21 cellular contexts compared by ENCODE assay signal in genomic region chr1:238384381-238384780, GRCh38.
"Had no signal": no experiment of that assay in that cellular context is flagged by ENCODE, and none has a peak within 500 bp of the region (broad histone marks: within the 10 kb centered on the region; RNA-seq: fewer than 3 reads in every experiment).

No MANE protein-coding gene starts in this region.

- H3K36me3 Mint-ChIP-seq: activated CD4-positive, alpha-beta memory T cell treated with anti-CD3 and anti-CD28 coated beads for 36 hours; activated naive CD8-positive, alpha-beta T cell treated with anti-CD3 and anti-CD28 coated beads, Interleukin-2, amount 10 ng/mL, durations not matched to agents 7 days and 5 days; naive thymus-derived CD4-positive, alpha-beta T cell; type B pancreatic cell had no signal

- H3K27ac ChIP-seq: lower lobe of right lung, thoracic aorta had no signal

- H3K9me3 Mint-ChIP-seq: neural crest cell, type B pancreatic cell had no signal

- H3K4me3 ChIP-seq: lower lobe of right lung, thoracic aorta had no signal

- H3K4me1 ChIP-seq: lower lobe of right lung had no signal

- DNase-seq: activated CD4-positive, alpha-beta memory T cell treated with anti-CD3 and anti-CD28 coated beads for 36 hours; activated CD4-positive, alpha-beta T cell treated with anti-CD3 and anti-CD28 coated beads for 4 hours; activated CD4-positive, CD25-positive, alpha-beta regulatory T cell; activated naive CD4-positive, alpha-beta T cell treated with Interleukin-2 at 50 U/mL for 16 hours; activated naive CD8-positive, alpha-beta T cell treated with anti-CD3 and anti-CD28 coated beads, Interleukin-2, amount 10 ng/mL, durations not matched to agents 7 days and 5 days; activated T-cell treated with anti-CD3 and anti-CD28 coated beads, Interleukin-2, amount 50 U/mL, for 48 hours; amygdala; cerebellar nuclear complex; cortex of kidney; endodermal cell; lower lobe of right lung; naive thymus-derived CD4-positive, alpha-beta T cell; posterior cingulate gyrus; stimulated activated CD4-positive, alpha-beta T cell treated with anti-CD3 and anti-CD28 coated beads, Interleukin-4, amount 100 ng/mL, for 1 hour; stimulated activated naive CD4-positive, alpha-beta T cell; T1000 had no signal

- H3K36me3 ChIP-seq: lower lobe of right lung, thoracic aorta had no signal

- H3K27me3 Mint-ChIP-seq: activated CD4-positive, alpha-beta memory T cell treated with anti-CD3 and anti-CD28 coated beads for 36 hours; activated naive CD8-positive, alpha-beta T cell treated with anti-CD3 and anti-CD28 coated beads, Interleukin-2, amount 10 ng/mL, durations not matched to agents 7 days and 5 days; naive thymus-derived CD4-positive, alpha-beta T cell; type B pancreatic cell had no signal

- ATAC-seq: left lobe of liver; lower lobe of right lung; naive thymus-derived CD4-positive, alpha-beta T cell had no signal

- H3K27ac Mint-ChIP-seq: activated CD4-positive, alpha-beta memory T cell treated with anti-CD3 and anti-CD28 coated beads for 36 hours; activated naive CD8-positive, alpha-beta T cell treated with anti-CD3 and anti-CD28 coated beads, Interleukin-2, amount 10 ng/mL, durations not matched to agents 7 days and 5 days; endodermal cell; naive thymus-derived CD4-positive, alpha-beta T cell; T-helper 1 cell treated with Interleukin-12 subunit alpha and Interleukin-12 subunit beta and Interleukin-4 antibody, amounts not matched to agents 30 μg/mL and 1 μg/mL, for 36 hours; type B pancreatic cell had no signal

- H3K9me3 ChIP-seq: lower lobe of right lung, thoracic aorta had no signal

- H3K4me1 Mint-ChIP-seq: activated naive CD8-positive, alpha-beta T cell treated with anti-CD3 and anti-CD28 coated beads, Interleukin-2, amount 10 ng/mL, durations not matched to agents 7 days and 5 days; naive thymus-derived CD4-positive, alpha-beta T cell had no signal

- H3K4me3 Mint-ChIP-seq: activated CD4-positive, alpha-beta memory T cell treated with anti-CD3 and anti-CD28 coated beads for 36 hours; activated naive CD8-positive, alpha-beta T cell treated with anti-CD3 and anti-CD28 coated beads, Interleukin-2, amount 10 ng/mL, durations not matched to agents 7 days and 5 days; endodermal cell; naive thymus-derived CD4-positive, alpha-beta T cell; T-helper 1 cell treated with Interleukin-12 subunit alpha and Interleukin-12 subunit beta and Interleukin-4 antibody, amounts not matched to agents 30 μg/mL and 1 μg/mL, for 36 hours; type B pancreatic cell had no signal
